In genomic region chr13:92553470-92554114, GRCh38 we compare ENCODE assay signal across 40 cellular contexts.
"Had no signal": no experiment of that assay in that cellular context is flagged by ENCODE, and none has a peak within 500 bp of the region (broad histone marks: within the 10 kb centered on the region; RNA-seq: fewer than 3 reads in every experiment).

No MANE protein-coding gene starts in this region.

- H3K27me3 Mint-ChIP-seq: activated naive CD4-positive, alpha-beta T cell treated with anti-CD3 and anti-CD28 coated beads, Interleukin-2, amount 10 ng/mL, durations not matched to agents 7 days and 5 days; activated naive CD4-positive, alpha-beta T cell treated with anti-CD3 and anti-CD28 coated beads, Interleukin-2, amount 50 U/mL, for 24 hours; activated naive CD8-positive, alpha-beta T cell; activated naive CD8-positive, alpha-beta T cell treated with anti-CD3 and anti-CD28 coated beads for 36 hours; activated naive CD8-positive, alpha-beta T cell treated with anti-CD3 and anti-CD28 coated beads, Interleukin-2, amount 10 ng/mL, durations not matched to agents 7 days and 5 days; activated naive CD8-positive, alpha-beta T cell treated with anti-CD3 and anti-CD28 coated beads, Interleukin-2, amount 50 U/mL, for 24 hours; activated T-cell treated with anti-CD3 and anti-CD28 coated beads, Interleukin-2, amount 50 U/mL, for 24 hours; activated T-helper 17 cell treated with anti-CD3 and anti-CD28 coated beads, Interleukin-2, amount 50 U/mL, for 72 hours; brain; central memory CD8-positive, alpha-beta T cell had no signal

- ATAC-seq: activated naive CD4-positive, alpha-beta T cell treated with anti-CD3 and anti-CD28 coated beads, Interleukin-2, amount 50 U/mL, for 72 hours; activated naive CD8-positive, alpha-beta T cell treated with anti-CD3 and anti-CD28 coated beads, Interleukin-2, amount 50 U/mL, for 24 hours; activated T-cell treated with anti-CD3 and anti-CD28 coated beads, Interleukin-2, amount 50 U/mL, for 4 hours; activated T-cell treated with anti-CD3 and anti-CD28 coated beads, Interleukin-2, amount 50 U/mL, for 72 hours; activated T-helper 17 cell treated with anti-CD3 and anti-CD28 coated beads, Interleukin-2, amount 50 U/mL, for 72 hours; body of pancreas had no signal

- H3K4me1 Mint-ChIP-seq: activated naive CD4-positive, alpha-beta T cell treated with anti-CD3 and anti-CD28 coated beads, Interleukin-2, amount 10 ng/mL, durations not matched to agents 7 days and 5 days; activated naive CD4-positive, alpha-beta T cell treated with anti-CD3 and anti-CD28 coated beads, Interleukin-2, amount 50 U/mL, for 24 hours; activated naive CD8-positive, alpha-beta T cell treated with anti-CD3 and anti-CD28 coated beads for 36 hours; activated naive CD8-positive, alpha-beta T cell treated with anti-CD3 and anti-CD28 coated beads, Interleukin-2, amount 10 ng/mL, durations not matched to agents 7 days and 5 days; activated naive CD8-positive, alpha-beta T cell treated with anti-CD3 and anti-CD28 coated beads, Interleukin-2, amount 50 U/mL, for 24 hours; activated T-helper 17 cell treated with anti-CD3 and anti-CD28 coated beads, Interleukin-2, amount 50 U/mL, for 72 hours; brain; central memory CD8-positive, alpha-beta T cell had no signal

- H3K4me1 ChIP-seq: adrenal gland, ascending aorta, breast epithelium had no signal

- H3K4me3 ChIP-seq: adrenal gland, ascending aorta, body of pancreas, breast epithelium, cardiac muscle cell had no signal

- H3K9me3 ChIP-seq: adrenal gland, ascending aorta, body of pancreas, breast epithelium had no signal

- DNase-seq: activated effector memory CD4-positive, alpha-beta T cell treated with anti-CD3 and anti-CD28 coated beads, Interleukin-2, amount 50 U/mL, for 16 hours; activated effector memory CD4-positive, alpha-beta T cell treated with Interleukin-2 at 50 U/mL for 16 hours; activated gamma-delta T cell; activated gamma-delta T cell treated with Interleukin-2 at 50 U/mL for 16 hours; activated naive CD4-positive, alpha-beta T cell; activated naive CD4-positive, alpha-beta T cell treated with anti-CD3 and anti-CD28 coated beads for 36 hours; activated naive CD4-positive, alpha-beta T cell treated with anti-CD3 and anti-CD28 coated beads, Interleukin-2, amount 10 ng/mL, durations not matched to agents 7 days and 5 days; activated naive CD4-positive, alpha-beta T cell treated with anti-CD3 and anti-CD28 coated beads, Interleukin-2, amount 50 U/mL, for 16 hours; activated naive CD4-positive, alpha-beta T cell treated with Interleukin-2 at 50 U/mL for 16 hours; activated naive CD8-positive, alpha-beta T cell treated with anti-CD3 and anti-CD28 coated beads for 36 hours; activated naive CD8-positive, alpha-beta T cell treated with anti-CD3 and anti-CD28 coated beads, Interleukin-2, amount 10 ng/mL, durations not matched to agents 7 days and 5 days; activated naive CD8-positive, alpha-beta T cell treated with anti-CD3 and anti-CD28 coated beads, Interleukin-2, amount 50 U/mL, for 24 hours; activated T-cell treated with anti-CD3 and anti-CD28 coated beads, Interleukin-2, amount 50 U/mL, for 1 hour; activated T-cell treated with anti-CD3 and anti-CD28 coated beads, Interleukin-2, amount 50 U/mL, for 24 hours; activated T-cell treated with anti-CD3 and anti-CD28 coated beads, Interleukin-2, amount 50 U/mL, for 4 hours; activated T-cell treated with anti-CD3 and anti-CD28 coated beads, Interleukin-2, amount 50 U/mL, for 48 hours; activated T-cell treated with anti-CD3 and anti-CD28 coated beads, Interleukin-2, amount 50 U/mL, for 72 hours; adrenal gland; amniotic stem cell; amygdala; anterior cingulate cortex; aorta; body of pancreas; brain microvascular endothelial cell; caudate nucleus; central memory CD4-positive, alpha-beta T cell; cerebellar nuclear complex had no signal

- H3K27ac ChIP-seq: adrenal gland, ascending aorta, body of pancreas, brain microvascular endothelial cell, breast epithelium, cardiac muscle cell had no signal

- H3K36me3 ChIP-seq: adrenal gland, ascending aorta, brain microvascular endothelial cell, breast epithelium, cardiac muscle cell had no signal

- FAIRE-seq: astrocyte, bronchial epithelial cell had no signal

- H3K27ac Mint-ChIP-seq: activated naive CD4-positive, alpha-beta T cell treated with anti-CD3 and anti-CD28 coated beads for 36 hours; activated naive CD4-positive, alpha-beta T cell treated with anti-CD3 and anti-CD28 coated beads, Interleukin-2, amount 10 ng/mL, durations not matched to agents 7 days and 5 days; activated naive CD4-positive, alpha-beta T cell treated with anti-CD3 and anti-CD28 coated beads, Interleukin-2, amount 50 U/mL, for 24 hours; activated naive CD4-positive, alpha-beta T cell treated with anti-CD3 and anti-CD28 coated beads, Interleukin-2, amount 50 U/mL, for 72 hours; activated naive CD8-positive, alpha-beta T cell; activated naive CD8-positive, alpha-beta T cell treated with anti-CD3 and anti-CD28 coated beads for 36 hours; activated naive CD8-positive, alpha-beta T cell treated with anti-CD3 and anti-CD28 coated beads, Interleukin-2, amount 10 ng/mL, durations not matched to agents 7 days and 5 days; activated naive CD8-positive, alpha-beta T cell treated with anti-CD3 and anti-CD28 coated beads, Interleukin-2, amount 50 U/mL, for 24 hours; activated T-cell treated with anti-CD3 and anti-CD28 coated beads, Interleukin-2, amount 50 U/mL, for 24 hours; activated T-cell treated with anti-CD3 and anti-CD28 coated beads, Interleukin-2, amount 50 U/mL, for 72 hours; activated T-helper 1 cell treated with anti-CD3 and anti-CD28 coated beads, Interleukin-12 subunit alpha, Interleukin-12 subunit beta, Interleukin-2, Interleukin-4 antibody, amounts not matched to agents 30 ng/mL and 10 ng/mL and 1 ng/mL, durations not matched to agents 14 hours and 24 hours and 36 hours; activated T-helper 17 cell treated with anti-CD3 and anti-CD28 coated beads, Interleukin-2, amount 50 U/mL, for 72 hours; activated T-helper 2 cell treated with anti-CD3 and anti-CD28 coated beads, Interferon-gamma antibody, Interleukin-2, Interleukin-4, amounts not matched to agents 10 μg/mL and 5 μg/mL and 100 μg/mL, durations not matched to agents 14 hours and 24 hours and 36 hours; brain had no signal

- H3K9me3 Mint-ChIP-seq: activated naive CD4-positive, alpha-beta T cell treated with anti-CD3 and anti-CD28 coated beads, Interleukin-2, amount 10 ng/mL, durations not matched to agents 7 days and 5 days; activated naive CD4-positive, alpha-beta T cell treated with anti-CD3 and anti-CD28 coated beads, Interleukin-2, amount 50 U/mL, for 24 hours; activated naive CD8-positive, alpha-beta T cell treated with anti-CD3 and anti-CD28 coated beads, Interleukin-2, amount 50 U/mL, for 24 hours; activated T-cell treated with anti-CD3 and anti-CD28 coated beads, Interleukin-2, amount 50 U/mL, for 24 hours; activated T-helper 1 cell treated with anti-CD3 and anti-CD28 coated beads, Interleukin-12 subunit alpha, Interleukin-12 subunit beta, Interleukin-2, Interleukin-4 antibody, amounts not matched to agents 30 ng/mL and 10 ng/mL and 1 ng/mL, durations not matched to agents 14 hours and 24 hours and 36 hours; brain had no signal

- H3K27me3 ChIP-seq: adrenal gland, ascending aorta, body of pancreas, brain microvascular endothelial cell, breast epithelium, cardiac muscle cell had no signal

- H3K4me3 Mint-ChIP-seq: activated naive CD4-positive, alpha-beta T cell treated with anti-CD3 and anti-CD28 coated beads for 36 hours; activated naive CD4-positive, alpha-beta T cell treated with anti-CD3 and anti-CD28 coated beads, Interleukin-2, amount 10 ng/mL, durations not matched to agents 7 days and 5 days; activated naive CD4-positive, alpha-beta T cell treated with anti-CD3 and anti-CD28 coated beads, Interleukin-2, amount 50 U/mL, for 24 hours; activated naive CD8-positive, alpha-beta T cell; activated naive CD8-positive, alpha-beta T cell treated with anti-CD3 and anti-CD28 coated beads for 36 hours; activated naive CD8-positive, alpha-beta T cell treated with anti-CD3 and anti-CD28 coated beads, Interleukin-2, amount 10 ng/mL, durations not matched to agents 7 days and 5 days; activated naive CD8-positive, alpha-beta T cell treated with anti-CD3 and anti-CD28 coated beads, Interleukin-2, amount 50 U/mL, for 24 hours; activated T-cell treated with anti-CD3 and anti-CD28 coated beads, Interleukin-2, amount 50 U/mL, for 24 hours; activated T-cell treated with anti-CD3 and anti-CD28 coated beads, Interleukin-2, amount 50 U/mL, for 4 hours; activated T-cell treated with anti-CD3 and anti-CD28 coated beads, Interleukin-2, amount 50 U/mL, for 72 hours; activated T-helper 1 cell treated with anti-CD3 and anti-CD28 coated beads, Interleukin-12 subunit alpha, Interleukin-12 subunit beta, Interleukin-2, Interleukin-4 antibody, amounts not matched to agents 30 ng/mL and 10 ng/mL and 1 ng/mL, durations not matched to agents 14 hours and 24 hours and 36 hours; activated T-helper 17 cell treated with anti-CD3 and anti-CD28 coated beads, Interleukin-2, amount 50 U/mL, for 72 hours; brain; central memory CD8-positive, alpha-beta T cell had no signal
